8 cellular contexts compared by ENCODE assay signal in genomic region chr19:42132851-42133528, GRCh38.
DNase-seq lines count a peak whose midpoint lies in the region; ATAC-seq and TF ChIP-seq lines count a peak whose summit lies in the region.

No MANE protein-coding gene starts in this region.

- H3K27ac ChIP-seq in layer of hippocampus (ENCODE audit: low read depth, low read length): peak overlapping the region; percentile 68

- TF ChIP-seq CTCF in HFF-Myc (IDR thresholded peaks at IDR 0.05; ENCODE audit: low read depth, low read length, missing control alignments): peak; percentile 86

- ATAC-seq in HG03095 (IDR thresholded peaks at IDR 0.05; ENCODE audit: unreplicated experiment): no peak

- peak; percentile 32 for DNase-seq in DMS114 treated with DMSO at 0.1 percent for 48 hours (lab: John Stamatoyannopoulos, UW; ENCODE audit: unreplicated experiment)
- DNase-seq in HFF-Myc (ENCODE audit: extremely low read depth, low read depth): no peak
- peak; percentile 81 for DNase-seq in NCI-H2171 (lab: John Stamatoyannopoulos, UW)
- DNase-seq in activated CD4-positive, CD25-positive, alpha-beta regulatory T cell (lab: John Stamatoyannopoulos, UW): peak; percentile 75 to 85 (median 76)
- DNase-seq in central memory CD4-positive, alpha-beta T cell: peak; percentile 82
- DNase-seq in stimulated activated CD4-positive, alpha-beta T cell treated with anti-CD3 and anti-CD28 coated beads, Interleukin-1b, Interleukin-23, amount 100 ng/mL, for 4 hours (ENCODE audit: low read depth in 2 of 2): peak; percentile 85 to 86

- peaks cover 11% of the 10 kb centered on the region for H3K27me3 ChIP-seq in layer of hippocampus (ENCODE audit: control insufficient read depth, insufficient read depth, low read length)

- peak overlapping the region; percentile 56 for H3K4me3 ChIP-seq in HFF-Myc (replicated peaks; ENCODE audit: low read depth, low read length)
